8 cellular contexts compared by ENCODE assay signal in the genomic region with DNA sequence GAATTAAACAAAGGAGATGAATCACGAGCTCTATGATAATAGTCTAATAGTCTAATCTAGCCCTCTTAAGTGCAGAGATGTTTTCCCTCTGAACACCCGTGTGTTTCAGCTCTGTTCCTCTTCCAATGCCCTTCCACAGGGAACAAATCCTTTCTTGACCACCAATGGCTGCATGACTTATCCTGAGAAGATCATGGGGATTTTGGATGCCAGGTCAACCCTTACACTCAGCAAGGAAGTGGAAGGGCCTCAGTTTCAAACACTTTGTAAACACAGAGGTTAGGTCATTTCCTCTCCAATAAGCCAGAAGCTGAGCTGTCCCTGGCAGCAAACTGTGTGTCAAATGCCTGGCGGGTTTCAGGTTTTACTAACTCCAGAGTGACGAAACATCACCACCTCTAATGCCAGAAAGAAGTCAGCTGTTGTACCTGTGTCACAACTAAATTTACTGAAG.
DNase-seq lines count a peak whose midpoint lies in the region; FAIRE-seq and TF ChIP-seq lines count a peak whose summit lies in the region.

No MANE protein-coding gene starts in this region.

- no peaks in the 10 kb centered on the region for H3K27me3 Mint-ChIP-seq in CD14-positive monocyte (ENCODE audit: low read depth in 3 of 3)

- DNase-seq in GM04504 (ENCODE audit: low read depth) (peak; percentile 87), NCI-H2196 treated with DMSO at 0.1 percent for 48 hours (lab: John Stamatoyannopoulos, UW; ENCODE audit: unreplicated experiment) (peak; percentile 84), dermis blood vessel endothelial cell (peak; percentile 98), myocyte (ENCODE audit: low read depth) (peak; percentile 76), D721Med (ENCODE audit: insufficient read length, low spot score) (no peak), CD14-positive monocyte (ENCODE audit: low spot score) (no peak), GM19240 (ENCODE audit: insufficient read length, low spot score) (no peak)
- DNase-seq in activated CD4-positive, CD25-positive, alpha-beta regulatory T cell (lab: John Stamatoyannopoulos, UW): no peak

- H3K9me3 Mint-ChIP-seq in CD14-positive monocyte: no peaks in the 10 kb centered on the region

- no peak overlapping the region for H3K4me3 Mint-ChIP-seq in CD14-positive monocyte

- intact Hi-C loops in CD14-positive monocyte (cut with micrococcal nuclease): no loop called here

- TF ChIP-seq CTCF in D721Med (IDR thresholded peaks at IDR 0.05; ENCODE audit: insufficient read depth, missing control alignments) (no peak), CD14-positive monocyte (IDR thresholded peaks at IDR 0.05) (no peak)

- H3K4me1 Mint-ChIP-seq in CD14-positive monocyte: peaks cover 4% of the 10 kb centered on the region

- peak overlapping the region in 3 of 7 donors; percentile 5 to 74 (median 27) for H3K27ac Mint-ChIP-seq in CD14-positive monocyte

- H3K36me3 Mint-ChIP-seq in CD14-positive monocyte: peaks cover 23 to 32% of the 10 kb centered on the region in 2 donors

- no peak for FAIRE-seq in D721Med (lab: Jason Lieb, UNC)

Comparison
In these comparisons a context has a peak if more than half of its experiments do, and no peak if none do; other contexts are left out.
1. DNase-seq: peak in GM04504 (single experiment), NCI-H2196 treated with DMSO at 0.1 percent for 48 hours (single experiment), dermis blood vessel endothelial cell (single experiment) and myocyte (single experiment); none in D721Med (single experiment), activated CD4-positive, CD25-positive, alpha-beta regulatory T cell (0 of 4), CD14-positive monocyte (single experiment) and GM19240 (single experiment).